In genomic region chr19:29663861-29664752, GRCh38 we compare ENCODE assay signal across 8 cellular contexts. TPM values are rescaled to one million over a fixed set of nuclear protein-coding genes. Genes with fewer than 3 reads are reported as not detected.
DNase-seq lines count a peak whose midpoint lies in the region; ATAC-seq, FAIRE-seq and TF ChIP-seq lines count a peak whose summit lies in the region.

No MANE protein-coding gene starts in this region.

- TF ChIP-seq CTCF in bronchial epithelial cell (IDR thresholded peaks at IDR 0.05; ENCODE audit: insufficient read depth, low read length, severe bottlenecking) (no peak), nephron progenitor cell (IDR thresholded peaks at IDR 0.05) (no peak)

- peaks cover 42% of the 10 kb centered on the region for H3K27me3 Mint-ChIP-seq in nephron progenitor cell (ENCODE audit: low read depth, poor library complexity)

- H3K4me3 ChIP-seq in BLaER1 treated with 17β-estradiol and CSF1 and Interleukin-3, amounts not matched to agents 10 nM and 100 nM = peak overlapping the region in 8 of 10 experiments; percentile 74 to 95 (median 86); a peak in 11 of 20 replicates
- no peak overlapping the region for H3K4me3 ChIP-seq in bronchial epithelial cell (ENCODE audit: low read depth, low read length)

- FAIRE-seq in bronchial epithelial cell (lab: Jason Lieb, UNC) = no peak

- peaks cover 48% of the 10 kb centered on the region for H3K4me1 Mint-ChIP-seq in nephron progenitor cell

- peaks cover 0 to 35% (median 16%) of the 10 kb centered on the region in 11 experiments; a peak in 13 of 22 replicates for H4K20me1 ChIP-seq in BLaER1 treated with 17β-estradiol and CSF1 and Interleukin-3, amounts not matched to agents 10 nM and 100 nM

- H3K27me3 ChIP-seq in BLaER1 treated with 17β-estradiol and CSF1 and Interleukin-3, amounts not matched to agents 10 nM and 100 nM = peaks cover 0 to 14% (median 8%) of the 10 kb centered on the region in 11 experiments; a peak in 10 of 22 replicates
- H3K27me3 ChIP-seq in bronchial epithelial cell (ENCODE audit: control insufficient read depth, insufficient read depth, low read length) = no peaks in the 10 kb centered on the region

- H3K36me3 ChIP-seq in BLaER1 treated with 17β-estradiol and CSF1 and Interleukin-3, amounts not matched to agents 10 nM and 100 nM = no peaks in the 10 kb centered on the region
- H3K36me3 ChIP-seq in bronchial epithelial cell (ENCODE audit: control insufficient read depth, insufficient read depth, low read length) = no peaks in the 10 kb centered on the region

- no peaks in the 10 kb centered on the region for H3K36me3 Mint-ChIP-seq in nephron progenitor cell (ENCODE audit: low read depth)

- H3K4me3 Mint-ChIP-seq in nephron progenitor cell = peak overlapping the region; percentile 78

- in situ Hi-C loops in KBM-7 (cut with MboI; ENCODE audit: low pct_unique_long_range_greater_than_20kb, low sequenced_read_pairs) = no loop called here

- no peaks in the 10 kb centered on the region for H3K9me3 ChIP-seq in BLaER1 treated with 17β-estradiol and CSF1 and Interleukin-3, amounts not matched to agents 10 nM and 100 nM (replicated peaks in 1 of 11)

- H3K9me3 Mint-ChIP-seq in nephron progenitor cell = no peaks in the 10 kb centered on the region

- no peak overlapping the region for H3K27ac Mint-ChIP-seq in nephron progenitor cell

- H3K9ac ChIP-seq in BLaER1 treated with 17β-estradiol and CSF1 and Interleukin-3, amounts not matched to agents 10 nM and 100 nM = peak overlapping the region in 7 of 11 experiments; percentile 71 to 83 (median 78); a peak in 8 of 22 replicates

- no peak for ATAC-seq in GM18873 (IDR thresholded peaks at IDR 0.05; ENCODE audit: low FRiP score, unreplicated experiment)

- H3K27ac ChIP-seq in BLaER1 treated with 17β-estradiol and CSF1 and Interleukin-3, amounts not matched to agents 10 nM and 100 nM = no peak overlapping the region

- peak overlapping the region; percentile 97 to 100 (median 99) for H3K4me2 ChIP-seq in BLaER1 treated with 17β-estradiol and CSF1 and Interleukin-3, amounts not matched to agents 10 nM and 100 nM

- DNase-seq in KBM-7 (peak; percentile 19), bronchial epithelial cell (ENCODE audit: low read depth) (peak; percentile 33), nephron progenitor cell (no peak), HuH-7.5 (ENCODE audit: low spot score) (no peak), NCI-H82 (lab: John Stamatoyannopoulos, UW) (no peak), retina (no peak)

- H3K4me1 ChIP-seq in BLaER1 treated with 17β-estradiol and CSF1 and Interleukin-3, amounts not matched to agents 10 nM and 100 nM = peaks cover 44 to 68% (median 54%) of the 10 kb centered on the region in 10 experiments

RNA-seq across cellular contexts. Expression of gene PLEKHF1, which starts 1.2 kb away (rescaled TPM):
- total RNA-seq in bronchial epithelial cell = 11.9 and 23.4 TPM in 2 replicates

RNA-seq across cellular contexts. Expression of gene C19orf12, which starts 51.0 kb away (rescaled TPM):
- 9.0 and 9.7 TPM in 2 replicates for total RNA-seq in bronchial epithelial cell

RNA-seq across cellular contexts. Expression of gene POP4, which starts 58.0 kb away (rescaled TPM):
- total RNA-seq in bronchial epithelial cell = 58.7 and 79.2 TPM in 2 replicates

Comparison
In these comparisons a context has a peak if more than half of its experiments do, and no peak if none do; other contexts are left out.
1. DNase-seq: peak in KBM-7 (single experiment) and bronchial epithelial cell (single experiment); none in nephron progenitor cell (single experiment), HuH-7.5 (single experiment), NCI-H82 (single experiment) and retina (single experiment).